ENCODE assay signal across 13 cellular contexts in genomic region chr21:16169102-16169511, GRCh38.
A peak's percentile ranks its signal among the peaks of the same experiment; 100 is the strongest.
DNase-seq lines count a peak whose midpoint lies in the region; ATAC-seq, FAIRE-seq and TF ChIP-seq lines count a peak whose summit lies in the region.
"Had no signal": no experiment of that assay in that cellular context is flagged by ENCODE, and none has a peak within 500 bp of the region (broad histone marks: within the 10 kb centered on the region; RNA-seq: fewer than 3 reads in every experiment).

No MANE protein-coding gene starts in this region.

- peaks cover 3% of the 10 kb centered on the region for H3K36me3 Mint-ChIP-seq in neural progenitor cell
- no peaks in the 10 kb centered on the region for H3K36me3 Mint-ChIP-seq in T-helper 2 cell treated with Interferon-gamma antibody and Interleukin-4, amounts not matched to agents 5 μg/mL and 100 μg/mL, for 36 hours (ENCODE audit: low read depth)

- H2BK5ac ChIP-seq in H1 (ENCODE audit: low read depth, low read length) = no peak overlapping the region

- no peak overlapping the region for H4K8ac ChIP-seq in H1 (ENCODE audit: extremely low read depth, insufficient read depth, low read length)

- no peak overlapping the region for H3K14ac ChIP-seq in H1 (ENCODE audit: insufficient read length)

- no peak for TF ChIP-seq RAD21 in H1 (IDR thresholded peaks at IDR 0.05 in 1 of 2, conservative IDR thresholded peaks at IDR 0.05 in 1 of 2; ENCODE audit: low read depth in 2 of 2, low read length in 2 of 2)

- no peaks in the 10 kb centered on the region for H3K23me2 ChIP-seq in H1 (ENCODE audit: low read depth, low read length)

- no peak for TF ChIP-seq POLR2A in H1 (IDR thresholded peaks at IDR 0.05; ENCODE audit: control extremely low read depth in 1 of 2, low read depth in 2 of 2, low read length in 2 of 2)

- H3K4me2 ChIP-seq in H1 (ENCODE audit: insufficient read depth in 1 of 2, low read depth in 2 of 2, low read length in 2 of 2) = no peak overlapping the region
- no peak overlapping the region for H3K4me2 ChIP-seq in neural progenitor cell

- no peak overlapping the region for H3K27ac Mint-ChIP-seq in neural progenitor cell
- no peak overlapping the region for H3K27ac Mint-ChIP-seq in T-helper 2 cell treated with Interferon-gamma antibody and Interleukin-4, amounts not matched to agents 5 μg/mL and 100 μg/mL, for 36 hours

- H3K4ac ChIP-seq in H1 (replicated peaks; ENCODE audit: insufficient read length, low read depth, low read length) = no peak overlapping the region

- H3K4me1 ChIP-seq in HEK293 (ENCODE audit: control insufficient read depth, insufficient read depth, low read length) = peaks cover 13% of the 10 kb centered on the region
- H3K4me1 ChIP-seq in H1 (replicated peaks in 1 of 4; ENCODE audit: control insufficient read depth in 3 of 4, insufficient read depth in 4 of 4, low read length in 3 of 4) = no peaks in the 10 kb centered on the region
- no peaks in the 10 kb centered on the region for H3K4me1 ChIP-seq in neural progenitor cell

- CTCF ChIA-PET in HEK293 (lab: Yijun Ruan, JAX) (interaction anchor here (0.7 to 1.1 kb wide), 2 partner anchors 211 to 389 kb away, joined by 3 read pairs; no protein-coding TSS in a partner anchor), H1 (lab: Charles Lee; ENCODE audit: partially characterized antibody) (no interaction called here)

- no peaks in the 10 kb centered on the region for H3K9me3 ChIP-seq in HEK293 (ENCODE audit: control insufficient read depth, insufficient read depth, low read depth, low read length)
- H3K9me3 ChIP-seq in H1 (ENCODE audit: insufficient read depth in 2 of 2, low read depth in 1 of 2, low read length in 1 of 2) = no peaks in the 10 kb centered on the region
- H3K9me3 ChIP-seq in neural progenitor cell (ENCODE audit: low read depth) = no peaks in the 10 kb centered on the region

- no peak overlapping the region for H3K23ac ChIP-seq in H1 (ENCODE audit: insufficient read length)

- H3K9ac ChIP-seq in H1 (replicated peaks in 1 of 4; ENCODE audit: extremely low read depth in 1 of 4, low read depth in 3 of 4, low read length in 3 of 4) (no peak overlapping the region), neural progenitor cell (no peak overlapping the region)

- peak overlapping the region; percentile 9; the same call in 1 of the 2 replicates for H2AFZ ChIP-seq in H1 (ENCODE audit: low read length)
- peak overlapping the region; percentile 38 for H2AFZ ChIP-seq in neural progenitor cell (replicated peaks)

- H3K27me3 Mint-ChIP-seq in neural progenitor cell (ENCODE audit: insufficient read depth, low read depth) = no peaks in the 10 kb centered on the region
- no peaks in the 10 kb centered on the region for H3K27me3 Mint-ChIP-seq in T-helper 2 cell treated with Interferon-gamma antibody and Interleukin-4, amounts not matched to agents 5 μg/mL and 100 μg/mL, for 36 hours (ENCODE audit: low read depth)

- H3K4me3 ChIP-seq in HEK293 (ENCODE audit: low read depth, low read length) (no peak overlapping the region), H1 (ENCODE audit: extremely low read depth in 1 of 4, insufficient read depth in 2 of 4, low read depth in 3 of 4, low read length in 4 of 4) (no peak overlapping the region), neural progenitor cell (no peak overlapping the region)
- H3K4me3 ChIP-seq: skin epidermis had no signal

- no peak overlapping the region for H4K5ac ChIP-seq in H1 (ENCODE audit: insufficient read length, low read depth, low read length)

- H3K36me3 ChIP-seq in HEK293 (ENCODE audit: control insufficient read depth in 2 of 2, insufficient read depth in 1 of 2, low read length in 2 of 2) (no peaks in the 10 kb centered on the region), H1 (ENCODE audit: control insufficient read depth in 2 of 4, insufficient read depth in 4 of 4, low read length in 3 of 4) (no peaks in the 10 kb centered on the region), neural progenitor cell (no peaks in the 10 kb centered on the region)

- H2AK5ac ChIP-seq in H1 (ENCODE audit: low read depth, low read length) = no peak overlapping the region

- TF ChIP-seq EP300 in H1 (IDR thresholded peaks at IDR 0.05; ENCODE audit: borderline replicate concordance in 1 of 2, low read depth in 2 of 2, low read length in 2 of 2) = no peak

- no peak overlapping the region for H2BK12ac ChIP-seq in H1 (ENCODE audit: low read depth, low read length)

- no peak overlapping the region for H2BK20ac ChIP-seq in H1 (ENCODE audit: low read length)

- H3K56ac ChIP-seq in H1 (replicated peaks; ENCODE audit: insufficient read length, low read depth, low read length) = no peak overlapping the region

- H2BK15ac ChIP-seq in H1 (ENCODE audit: low read length) = no peak overlapping the region

- ATAC-seq in GM19324 (IDR thresholded peaks at IDR 0.05; ENCODE audit: low FRiP score, unreplicated experiment) (no peak), HG03196 (IDR thresholded peaks at IDR 0.05; ENCODE audit: unreplicated experiment) (no peak), HG03108 (IDR thresholded peaks at IDR 0.05; ENCODE audit: unreplicated experiment) (no peak)

- no peak overlapping the region for H2BK120ac ChIP-seq in H1 (replicated peaks; ENCODE audit: low read depth, low read length)

- H3K27ac ChIP-seq in 22Rv1 (peak overlapping the region; percentile 69), HEK293 (ENCODE audit: extremely low read depth, low read depth, low read length) (peak overlapping the region; percentile 0; the same call in 1 of the 2 replicates), H1 (ENCODE audit: low read depth, low read length) (no peak overlapping the region), neural progenitor cell (no peak overlapping the region)

- POLR2A ChIA-PET in HEK293 (lab: Yijun Ruan, JAX) = no interaction called here
- POLR2A ChIA-PET in H1 (lab: Charles Lee; ENCODE audit: partially characterized antibody) = no interaction called here

- peaks cover 12% of the 10 kb centered on the region for H3K4me1 Mint-ChIP-seq in neural progenitor cell
- no peaks in the 10 kb centered on the region for H3K4me1 Mint-ChIP-seq in T-helper 2 cell treated with Interferon-gamma antibody and Interleukin-4, amounts not matched to agents 5 μg/mL and 100 μg/mL, for 36 hours (ENCODE audit: low read depth)

- no peak overlapping the region for H3K18ac ChIP-seq in H1 (ENCODE audit: extremely low read depth, low read length)

- H3K4me3 Mint-ChIP-seq in neural progenitor cell = no peak overlapping the region
- H3K4me3 Mint-ChIP-seq in T-helper 2 cell treated with Interferon-gamma antibody and Interleukin-4, amounts not matched to agents 5 μg/mL and 100 μg/mL, for 36 hours = no peak overlapping the region

- TF ChIP-seq CTCF in 22Rv1 (IDR thresholded peaks at IDR 0.05) (no peak), HEK293 (tag by site-specific recombination; IDR thresholded peaks at IDR 0.05) (no peak), H1 (IDR thresholded peaks at IDR 0.05; ENCODE audit: control extremely low read depth in 1 of 3, insufficient read depth in 1 of 3, low read depth in 1 of 3, low read length in 3 of 3) (no peak), neural progenitor cell (IDR thresholded peaks at IDR 0.05) (no peak)

- H3K79me2 ChIP-seq in H1 (ENCODE audit: control insufficient read depth in 1 of 2, insufficient read depth in 2 of 2, low read length in 2 of 2) (no peaks in the 10 kb centered on the region), neural progenitor cell (ENCODE audit: low read depth) (no peaks in the 10 kb centered on the region)

- no peak for FAIRE-seq in H1 (lab: Jason Lieb, UNC)
- FAIRE-seq: GM12891 had no signal

- DNase-seq in H1 (ENCODE audit: low read depth in 1 of 2, low spot score in 2 of 2) (no peak), neural progenitor cell (ENCODE audit: low spot score) (no peak)
- no peak for DNase-seq in T-helper 2 cell treated with Interferon-gamma antibody and Interleukin-4, amounts not matched to agents 5 μg/mL and 100 μg/mL, for 36 hours (ENCODE audit: low spot score)
- DNase-seq: activated T-cell treated with anti-CD3 and anti-CD28 coated beads for 4 hours, cortex of kidney, DMS153 had no signal

- no peak overlapping the region for H4K91ac ChIP-seq in H1 (replicated peaks; ENCODE audit: insufficient read length, low read length)

- H3K27me3 ChIP-seq in H1 (replicated peaks in 1 of 4; ENCODE audit: control insufficient read depth in 3 of 4, extremely low read depth in 1 of 4, insufficient read depth in 3 of 4, low read length in 3 of 4) (no peaks in the 10 kb centered on the region), neural progenitor cell (no peaks in the 10 kb centered on the region)

- H3K79me1 ChIP-seq in H1 (ENCODE audit: low read depth, low read length) = no peaks in the 10 kb centered on the region

- H4K20me1 ChIP-seq in H1 (replicated peaks in 1 of 2; ENCODE audit: control insufficient read depth in 1 of 2, insufficient read depth in 2 of 2, low read length in 2 of 2) = no peaks in the 10 kb centered on the region
- no peaks in the 10 kb centered on the region for H4K20me1 ChIP-seq in neural progenitor cell (ENCODE audit: low read depth)

- H3K9me3 Mint-ChIP-seq in neural progenitor cell = peaks cover 6% of the 10 kb centered on the region
- H3K9me3 Mint-ChIP-seq in T-helper 2 cell treated with Interferon-gamma antibody and Interleukin-4, amounts not matched to agents 5 μg/mL and 100 μg/mL, for 36 hours = no peaks in the 10 kb centered on the region

- 93% methylated on average over 4 of the region's 4 CpGs; no CpG with 5 or more reads in 1 of the 2 experiments for WGBS in H1 (ENCODE audit: extremely low coverage in 1 of 2, insufficient coverage in 1 of 2, insufficient read length in 1 of 2, insufficient replicate concordance in 2 of 2, low coverage in 1 of 2, low lambda C conversion rate in 2 of 2, missing lambda C conversion rate in 1 of 2), 2 experiments

- no peaks in the 10 kb centered on the region for H3F3A ChIP-seq in neural progenitor cell (ENCODE audit: low read depth)

TF ChIP-seq in HEK293, 187 proteins besides CTCF, POLR2A, EP300 and RAD21 (continues in another document):
- no peak for TF ChIP-seq ZSCAN23 (tag by site-specific recombination; IDR thresholded peaks at IDR 0.05)
- TF ChIP-seq ZNF112 (tag by site-specific recombination; IDR thresholded peaks at IDR 0.05) = no peak
- no peak for TF ChIP-seq ZNF354C (tag by site-specific recombination; IDR thresholded peaks at IDR 0.05; ENCODE audit: borderline replicate concordance, low read depth)
- TF ChIP-seq ZNF777 (tag by site-specific recombination; IDR thresholded peaks at IDR 0.05; ENCODE audit: borderline replicate concordance) = no peak
- TF ChIP-seq ZNF140 (tag by site-specific recombination; IDR thresholded peaks at IDR 0.05) = no peak
- TF ChIP-seq SP7 (tag by site-specific recombination; IDR thresholded peaks at IDR 0.05) = peak; percentile 38; the same call in 1 of the 2 replicates

TF ChIP-seq in H1, 55 proteins besides CTCF, POLR2A, EP300 and RAD21 (continues in another document):
- TF ChIP-seq HDAC6 (IDR thresholded peaks at IDR 0.05; ENCODE audit: low read depth, low read length) = no peak
- no peak for TF ChIP-seq MAFK (IDR thresholded peaks at IDR 0.05; ENCODE audit: low read depth, low read length)

Comparison
In these comparisons a context has a peak if more than half of its experiments do, and no peak if none do; other contexts are left out.
1. H3K27ac ChIP-seq: peak in 22Rv1 (single experiment) and HEK293 (single experiment); none in H1 (single experiment) and neural progenitor cell (single experiment).